Comparison of ENCODE assay signal across 8 cellular contexts in genomic region chr19:49570138-49570856, GRCh38. TPM values are rescaled to one million over a fixed set of nuclear protein-coding genes. Genes with fewer than 3 reads are reported as not detected.
DNase-seq lines count a peak whose midpoint lies in the region; ATAC-seq and TF ChIP-seq lines count a peak whose summit lies in the region.

No MANE protein-coding gene starts in this region.

- no peak overlapping the region for H2BK15ac ChIP-seq in neuronal stem cell (ENCODE audit: low read length)

- H3K4ac ChIP-seq in neuronal stem cell (ENCODE audit: low read length) = no peak overlapping the region

- H3K4me3 ChIP-seq in OCI-LY7 (ENCODE audit: low read depth, low read length, poor library complexity, severe bottlenecking) (peak overlapping the region; percentile 12), neuronal stem cell (ENCODE audit: low read length in 2 of 2) (no peak overlapping the region)

- H3K79me2 ChIP-seq in OCI-LY7 (ENCODE audit: insufficient read depth, low read depth, low read length) = no peaks in the 10 kb centered on the region

- H3K4me2 ChIP-seq in OCI-LY7 (ENCODE audit: low read length) (peak overlapping the region; percentile 66), neuronal stem cell (ENCODE audit: insufficient read depth, low read length, poor library complexity, severe bottlenecking) (no peak overlapping the region)

- H4K91ac ChIP-seq in neuronal stem cell (ENCODE audit: low read depth, low read length, poor library complexity) = no peak overlapping the region

- DNase-seq in EH (ENCODE audit: low read depth) = peak; percentile 85
- peak; percentile 87 for DNase-seq in KBM-7
- peak; percentile 92 for DNase-seq in OCI-LY7 (ENCODE audit: low spot score)
- DNase-seq in activated T-cell treated with anti-CD3 and anti-CD28 coated beads, Interleukin-2, amount 50 U/mL, for 48 hours = peak; percentile 67 to 70
- DNase-seq in fibroblast of the conjunctiva (ENCODE audit: low read depth) = peak; percentile 83
- peak; percentile 87 for DNase-seq in neuronal stem cell (ENCODE audit: low spot score)

- H3K27me3 ChIP-seq in neuronal stem cell (ENCODE audit: control insufficient read depth in 3 of 3, insufficient read depth in 3 of 3, low read depth in 1 of 3, low read length in 3 of 3) = no peaks in the 10 kb centered on the region

- no peak overlapping the region for H3K18ac ChIP-seq in neuronal stem cell (ENCODE audit: low read length)

- no peaks in the 10 kb centered on the region for H3K9me3 ChIP-seq in OCI-LY7 (ENCODE audit: low read length)
- H3K9me3 ChIP-seq in neuronal stem cell (replicated peaks in 1 of 2; ENCODE audit: control insufficient read depth in 2 of 2, insufficient read depth in 1 of 2, low read depth in 1 of 2, low read length in 2 of 2) = no peaks in the 10 kb centered on the region

- H2BK5ac ChIP-seq in neuronal stem cell (ENCODE audit: low read length) = no peak overlapping the region

- H2BK12ac ChIP-seq in neuronal stem cell (ENCODE audit: low read length) = no peak overlapping the region

- TF ChIP-seq CTCF in OCI-LY7 (conservative IDR thresholded peaks at IDR 0.05; ENCODE audit: low read length) = peak; percentile 99

- WGBS in neuronal stem cell (ENCODE audit: extremely low coverage in 2 of 2, insufficient read length in 2 of 2, insufficient replicate concordance in 1 of 2), 2 donors = no CpG with 5 or more reads among the region's 14 CpGs

- in situ Hi-C loops in KBM-7 (cut with MboI; ENCODE audit: low pct_unique_long_range_greater_than_20kb, low sequenced_read_pairs) = no loop called here

- CTCF ChIA-PET in OCI-LY7 (lab: Charles Lee; ENCODE audit: unreplicated experiment) = interaction anchor here (0.5 to 0.8 kb wide), 2 partner anchors 20 to 22 kb away, joined by 3 to 8 read pairs; no protein-coding TSS in a partner anchor

- no peak overlapping the region for H2BK120ac ChIP-seq in neuronal stem cell (ENCODE audit: low read depth, low read length)

- peaks cover 7% of the 10 kb centered on the region for H3K79me1 ChIP-seq in neuronal stem cell (ENCODE audit: low read depth, low read length)

- H3K9me2 ChIP-seq in OCI-LY7 (ENCODE audit: insufficient read depth, low read length) = no peaks in the 10 kb centered on the region

- no peaks in the 10 kb centered on the region for H4K20me1 ChIP-seq in OCI-LY7 (ENCODE audit: insufficient read depth, low read length)

- H3K14ac ChIP-seq in neuronal stem cell (ENCODE audit: low read length) = no peak overlapping the region

- peak overlapping the region; percentile 45 for H3K27ac ChIP-seq in OCI-LY7 (ENCODE audit: low read depth, low read length, poor library complexity, severe bottlenecking)
- H3K27ac ChIP-seq in neuronal stem cell (replicated peaks; ENCODE audit: low read length) = no peak overlapping the region

- POLR2A ChIA-PET in OCI-LY7 (lab: Charles Lee) = interaction anchor here (0.6 to 1.0 kb wide), 3 partner anchors 11 to 594 kb away, joined by 3 read pairs; no protein-coding TSS in a partner anchor

- intact Hi-C loops in OCI-LY7 (cut with micrococcal nuclease; ENCODE audit: unreplicated experiment) = loop anchor here (1.0 to 2.0 kb wide), 2 partner anchors 23 to 67 kb away; no protein-coding TSS in a partner anchor

- no peak for ATAC-seq in GM21526 (IDR thresholded peaks at IDR 0.05; ENCODE audit: low FRiP score, unreplicated experiment)
- ATAC-seq in GM21367 (IDR thresholded peaks at IDR 0.05; ENCODE audit: unreplicated experiment) = no peak

- H3K36me3 ChIP-seq in OCI-LY7 (ENCODE audit: insufficient read depth, low read length) = peaks cover 11% of the 10 kb centered on the region
- H3K36me3 ChIP-seq in neuronal stem cell (replicated peaks in 1 of 2; ENCODE audit: control insufficient read depth in 2 of 2, insufficient read depth in 2 of 2, low read length in 2 of 2) = peaks cover 6 to 26% of the 10 kb centered on the region in 2 donors

- H4K8ac ChIP-seq in neuronal stem cell (ENCODE audit: low read depth, low read length) = no peak overlapping the region

- no peak overlapping the region for H3K9ac ChIP-seq in neuronal stem cell (ENCODE audit: low read depth, low read length, poor library complexity)

- H3K23ac ChIP-seq in neuronal stem cell (ENCODE audit: low read depth, low read length, poor library complexity) = no peak overlapping the region

- H2AFZ ChIP-seq in OCI-LY7 (ENCODE audit: low read length) (no peak overlapping the region), neuronal stem cell (ENCODE audit: low read length) (no peak overlapping the region)

- no TSS peak for BruUV-seq in OCI-LY7 (replicated peaks; lab: Mats Ljungman, UMichigan)

- H3K4me1 ChIP-seq in OCI-LY7 (ENCODE audit: insufficient read depth, low read length, poor library complexity, severe bottlenecking) (peaks cover 22% of the 10 kb centered on the region), neuronal stem cell (ENCODE audit: control insufficient read depth in 2 of 2, insufficient read depth in 1 of 2, low read depth in 1 of 2, low read length in 2 of 2) (peaks cover 2 to 5% of the 10 kb centered on the region in 2 donors)

- H2AK5ac ChIP-seq in neuronal stem cell (ENCODE audit: low read depth, low read length) = no peak overlapping the region

RNA-seq across cellular contexts. Expression of gene NOSIP, which starts 10.1 kb away (rescaled TPM):
- 74.7 and 84.0 TPM in 2 replicates for total RNA-seq in OCI-LY7 (2014; rRNA removed; shearing (Covaris generic))
- total RNA-seq in OCI-LY7 (2022) = 35.1 and 42.7 TPM in 2 replicates
- 44.8 TPM for polyA plus RNA-seq in neuronal stem cell (2013, experiment 1 of 2)
- 45.0 TPM for polyA plus RNA-seq in neuronal stem cell (2013, experiment 2 of 2)

RNA-seq across cellular contexts. Expression of gene PRRG2, which starts 10.8 kb away (rescaled TPM):
- 2.7 and 4.7 TPM in 2 replicates for total RNA-seq in OCI-LY7 (2014; rRNA removed; shearing (Covaris generic))
- 2.4 TPM in 2 replicates for total RNA-seq in OCI-LY7 (2022)
- polyA plus RNA-seq in neuronal stem cell (2013, experiment 1 of 2) = 0.73 TPM
- 1.00 TPM for polyA plus RNA-seq in neuronal stem cell (2013, experiment 2 of 2)

RNA-seq across cellular contexts. Expression of gene PRR12, which starts 20.7 kb away (rescaled TPM):
- 5.1 and 6.5 TPM in 2 replicates for total RNA-seq in OCI-LY7 (2014; rRNA removed; shearing (Covaris generic))
- total RNA-seq in OCI-LY7 (2022) = 32.8 and 40.0 TPM in 2 replicates
- polyA plus RNA-seq in neuronal stem cell (2013, experiment 1 of 2) = 16.0 TPM
- 16.2 TPM for polyA plus RNA-seq in neuronal stem cell (2013, experiment 2 of 2)

RNA-seq across cellular contexts. Expression of gene RCN3, which starts 42.5 kb away (rescaled TPM):
- 0.77 and 1.4 TPM in 2 replicates for total RNA-seq in OCI-LY7 (2014; rRNA removed; shearing (Covaris generic))
- total RNA-seq in OCI-LY7 (2022) = 1.3 and 2.1 TPM in 2 replicates
- 6.8 TPM for polyA plus RNA-seq in neuronal stem cell (2013, experiment 1 of 2)
- polyA plus RNA-seq in neuronal stem cell (2013, experiment 2 of 2) = 7.0 TPM

RNA-seq across cellular contexts. Expression of gene FCGRT, which starts 57.8 kb away (rescaled TPM):
- total RNA-seq in OCI-LY7 (2014; rRNA removed; shearing (Covaris generic)) = 19.4 and 20.9 TPM in 2 replicates
- 10.7 and 11.6 TPM in 2 replicates for total RNA-seq in OCI-LY7 (2022)
- polyA plus RNA-seq in neuronal stem cell (2013, experiment 1 of 2) = 32.8 TPM
- polyA plus RNA-seq in neuronal stem cell (2013, experiment 2 of 2) = 29.3 TPM
